Comparison of ENCODE assay signal across 20 cellular contexts in genomic region chr1:87113313-87113712, GRCh38.
DNase-seq lines count a peak whose midpoint lies in the region; ATAC-seq, FAIRE-seq and TF ChIP-seq lines count a peak whose summit lies in the region.
"Had no signal": no experiment of that assay in that cellular context is flagged by ENCODE, and none has a peak within 500 bp of the region (broad histone marks: within the 10 kb centered on the region; RNA-seq: fewer than 3 reads in every experiment).

No MANE protein-coding gene starts in this region.

- H3K27ac ChIP-seq in thyroid gland: no peak overlapping the region
- no peak overlapping the region for H3K27ac ChIP-seq in HepG2 (ENCODE audit: extremely low read length, insufficient read depth, low read length)
- H3K27ac ChIP-seq: adrenal gland, esophagus muscularis mucosa had no signal

- H3K9me3 ChIP-seq in thyroid gland: no peaks in the 10 kb centered on the region
- H3K9me3 ChIP-seq in HepG2 (ENCODE audit: low read length): no peaks in the 10 kb centered on the region
- H3K9me3 ChIP-seq: adrenal gland, esophagus muscularis mucosa had no signal

- ATAC-seq in left ventricle myocardium superior (peak; percentile 79), HepG2 (no peak), GM18498 (IDR thresholded peaks at IDR 0.05; ENCODE audit: unreplicated experiment) (no peak)
- ATAC-seq in activated CD8-positive, alpha-beta T cell treated with anti-CD3 and anti-CD28 coated beads, Interleukin-2, amount 10 ng/mL, durations not matched to agents 7 days and 5 days: no peak
- ATAC-seq: Panc1 had no signal

- H3K36me3 ChIP-seq in thyroid gland (no peaks in the 10 kb centered on the region), HepG2 (replicated peaks in 1 of 2; ENCODE audit: control insufficient read depth in 1 of 2, insufficient read depth in 2 of 2, low read length in 2 of 2) (no peaks in the 10 kb centered on the region)
- H3K36me3 ChIP-seq: adrenal gland, esophagus muscularis mucosa had no signal

- H3K79me2 ChIP-seq in HepG2 (ENCODE audit: insufficient read depth, low read length): no peaks in the 10 kb centered on the region

- H3K4me3 Mint-ChIP-seq in activated CD8-positive, alpha-beta T cell treated with anti-CD3 and anti-CD28 coated beads, Interleukin-2, amount 10 ng/mL, durations not matched to agents 7 days and 5 days: no peak overlapping the region
- H3K4me3 Mint-ChIP-seq: CD4-positive, alpha-beta T cell had no signal

- no peak overlapping the region for H3K9ac ChIP-seq in HepG2 (ENCODE audit: insufficient read depth, low read depth, low read length)

- FAIRE-seq in HepG2 (lab: Jason Lieb, UNC): no peak

- H4K20me1 ChIP-seq in HepG2 (ENCODE audit: insufficient read depth, low read length): no peaks in the 10 kb centered on the region

- no peaks in the 10 kb centered on the region for H3K36me3 Mint-ChIP-seq in activated CD8-positive, alpha-beta T cell treated with anti-CD3 and anti-CD28 coated beads, Interleukin-2, amount 10 ng/mL, durations not matched to agents 7 days and 5 days (ENCODE audit: low read depth)

- in situ Hi-C loops in HepG2 (cut with HindIII; ENCODE audit: extremely low pct_ligation_motif_present, low pct_unique_long_range_greater_than_20kb): no loop called here

- H3K27me3 Mint-ChIP-seq in activated CD8-positive, alpha-beta T cell treated with anti-CD3 and anti-CD28 coated beads, Interleukin-2, amount 10 ng/mL, durations not matched to agents 7 days and 5 days (ENCODE audit: low read depth): no peaks in the 10 kb centered on the region
- H3K27me3 Mint-ChIP-seq: CD4-positive, alpha-beta T cell had no signal

- H3K4me3 ChIP-seq in thyroid gland (replicated peaks in 1 of 3) (no peak overlapping the region), HepG2 (replicated peaks in 1 of 3; ENCODE audit: insufficient read depth in 1 of 3, low read depth in 2 of 3, low read length in 3 of 3) (no peak overlapping the region)
- H3K4me3 ChIP-seq: adrenal gland, esophagus muscularis mucosa had no signal

- H3K27me3 ChIP-seq in thyroid gland (no peaks in the 10 kb centered on the region), HepG2 (ENCODE audit: control insufficient read depth in 1 of 2, insufficient read depth in 2 of 2, low read length in 2 of 2) (no peaks in the 10 kb centered on the region)
- H3K27me3 ChIP-seq: adrenal gland, esophagus muscularis mucosa had no signal

- POLR2A ChIA-PET in activated CD8-positive, alpha-beta T cell treated with anti-CD3 and anti-CD28 coated beads, Interleukin-2, amount 10 ng/mL, durations not matched to agents 7 days and 5 days (lab: Charles Lee): no interaction called here
- POLR2A ChIA-PET in HepG2 (lab: Yijun Ruan, JAX): no interaction called here

- TF ChIP-seq CTCF in thyroid gland (IDR thresholded peaks at IDR 0.05): no peak
- no peak for TF ChIP-seq CTCF in HepG2 (CRISPR knock-in tag; IDR thresholded peaks at IDR 0.05)

- CTCF ChIA-PET in activated CD8-positive, alpha-beta T cell treated with anti-CD3 and anti-CD28 coated beads, Interleukin-2, amount 10 ng/mL, durations not matched to agents 7 days and 5 days (lab: Charles Lee): no interaction called here
- CTCF ChIA-PET in HepG2 (lab: Yijun Ruan, JAX; ENCODE audit: low intra/inter-chr PET ratio, low total read pairs): no interaction called here

- H3K27ac Mint-ChIP-seq in activated CD8-positive, alpha-beta T cell treated with anti-CD3 and anti-CD28 coated beads, Interleukin-2, amount 10 ng/mL, durations not matched to agents 7 days and 5 days: no peak overlapping the region
- H3K27ac Mint-ChIP-seq: CD4-positive, alpha-beta T cell had no signal

- BruUV-seq in HepG2 (replicated peaks; lab: Mats Ljungman, UMichigan): no TSS peak

- H3K4me1 ChIP-seq in thyroid gland (peaks cover 0 to 4% of the 10 kb centered on the region in 2 donors), HepG2 (ENCODE audit: insufficient read depth, low read length) (peaks cover 29% of the 10 kb centered on the region)
- H3K4me1 ChIP-seq: esophagus muscularis mucosa had no signal

- no peak for TF ChIP-seq RAD21 in HepG2 (CRISPR knock-in tag; IDR thresholded peaks at IDR 0.05)

- H3K9me3 Mint-ChIP-seq in activated CD8-positive, alpha-beta T cell treated with anti-CD3 and anti-CD28 coated beads, Interleukin-2, amount 10 ng/mL, durations not matched to agents 7 days and 5 days (ENCODE audit: insufficient read depth): no peaks in the 10 kb centered on the region
- H3K9me3 Mint-ChIP-seq: CD4-positive, alpha-beta T cell had no signal

- DNase-seq in EL: peak; percentile 64
- DNase-seq in astrocyte of the hippocampus (ENCODE audit: low read depth, low spot score): peak; percentile 96
- DNase-seq in left ventricle myocardium superior: peak; percentile 36
- peak; percentile 63 to 72 for DNase-seq in thyroid gland
- DNase-seq in NCI-H748 treated with DMSO at 0.1 percent for 48 hours (lab: John Stamatoyannopoulos, UW): no peak
- no peak for DNase-seq in activated CD8-positive, alpha-beta T cell treated with anti-CD3 and anti-CD28 coated beads, Interleukin-2, amount 10 ng/mL, durations not matched to agents 7 days and 5 days
- DNase-seq in HepG2 (ENCODE audit: low spot score): no peak
- DNase-seq: activated CD4-positive, CD25-positive, alpha-beta regulatory T cell treated with anti-CD3 and anti-CD28 coated beads, Interleukin-2, amount 50 U/mL, for 72 hours; adrenal gland; CD4-positive, alpha-beta T cell; dermis blood vessel endothelial cell; mesenchymal stem cell; NCI-H146; NCI-H510A treated with DMSO at 0.1 percent for 48 hours; nucleus accumbens; stimulated activated CD4-positive, alpha-beta T cell treated with anti-CD3 and anti-CD28 coated beads, Interleukin-15, amount 100 ng/mL, for 24 hours; T-helper 1 cell had no signal

- 32 to 39% methylated on average over 5 of the region's 5 CpGs for WGBS in thyroid gland, 2 donors
- WGBS in HepG2 (ENCODE audit: low lambda C conversion rate): 99% methylated on average over 5 of the region's 5 CpGs

- no peak overlapping the region for H3K4me2 ChIP-seq in HepG2 (ENCODE audit: low read depth, low read length)

- no peak overlapping the region for H2AFZ ChIP-seq in HepG2 (ENCODE audit: low read length)

- H3K4me1 Mint-ChIP-seq in activated CD8-positive, alpha-beta T cell treated with anti-CD3 and anti-CD28 coated beads, Interleukin-2, amount 10 ng/mL, durations not matched to agents 7 days and 5 days (ENCODE audit: low read depth): no peaks in the 10 kb centered on the region

- TF ChIP-seq EP300 in HepG2 (IDR thresholded peaks at IDR 0.05; ENCODE audit: low read depth in 2 of 2, low read length in 2 of 2) (no peak), HepG2 (CRISPR knock-in tag; IDR thresholded peaks at IDR 0.05; ENCODE audit: borderline replicate concordance) (no peak)

- intact Hi-C loops in left ventricle myocardium superior (cut with micrococcal nuclease): no loop called here
- intact Hi-C loops in thyroid gland (cut with DNase I): no loop called here
- intact Hi-C loops in HepG2 (cut with micrococcal nuclease; ENCODE audit: unreplicated experiment): no loop called here

- TF ChIP-seq POLR2A in thyroid gland (IDR thresholded peaks at IDR 0.05) (no peak), HepG2 (IDR thresholded peaks at IDR 0.05; ENCODE audit: insufficient read depth in 1 of 2, low read depth in 2 of 2, low read length in 2 of 2) (no peak)

TF ChIP-seq in HepG2, 621 proteins besides CTCF, POLR2A, EP300 and RAD21 (continues in another document):
- TF ChIP-seq SALL2 (CRISPR knock-in tag; IDR thresholded peaks at IDR 0.05) (no peak), JARID2 (CRISPR knock-in tag; IDR thresholded peaks at IDR 0.05; ENCODE audit: insufficient replicate concordance) (no peak), TBX2 (CRISPR knock-in tag; IDR thresholded peaks at IDR 0.05; ENCODE audit: borderline replicate concordance) (no peak), ZNF761 (CRISPR knock-in tag; conservative IDR thresholded peaks at IDR 0.05) (no peak), ZSCAN29 (CRISPR knock-in tag; conservative IDR thresholded peaks at IDR 0.05) (no peak), ZFP62 (CRISPR knock-in tag; IDR thresholded peaks at IDR 0.05) (no peak), NCOA5 (CRISPR knock-in tag; IDR thresholded peaks at IDR 0.05) (no peak)
- TF ChIP-seq, protein P1, sequence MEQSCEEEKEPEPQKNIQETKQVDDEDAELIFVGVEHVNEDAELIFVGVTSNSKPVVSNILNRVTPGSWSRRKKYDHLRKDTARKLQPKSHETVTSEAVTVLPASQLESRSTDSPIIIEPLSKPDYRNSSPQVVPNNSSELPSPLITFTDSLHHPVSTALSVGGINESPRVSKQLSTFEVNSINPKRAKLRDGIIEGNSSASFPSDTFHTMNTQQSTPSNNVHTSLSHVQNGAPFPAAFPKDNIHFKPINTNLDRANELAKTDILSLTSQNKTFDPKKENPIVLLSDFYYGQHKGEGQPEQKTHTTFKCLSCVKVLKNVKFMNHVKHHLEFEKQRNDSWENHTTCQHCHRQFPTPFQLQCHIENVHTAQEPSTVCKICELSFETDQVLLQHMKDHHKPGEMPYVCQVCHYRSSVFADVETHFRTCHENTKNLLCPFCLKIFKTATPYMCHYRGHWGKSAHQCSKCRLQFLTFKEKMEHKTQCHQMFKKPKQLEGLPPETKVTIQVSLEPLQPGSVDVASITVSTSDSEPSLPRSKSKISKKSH (CRISPR knock-in tag; IDR thresholded peaks at IDR 0.05; ENCODE audit: borderline replicate concordance): no peak

Comparison
In these comparisons a context has a peak if more than half of its experiments do, and no peak if none do; other contexts are left out.
1. DNase-seq: peak in EL (single experiment), astrocyte of the hippocampus (single experiment), left ventricle myocardium superior (single experiment) and thyroid gland (2 of 2); none in NCI-H748 treated with DMSO at 0.1 percent for 48 hours (single experiment), activated CD8-positive, alpha-beta T cell treated with anti-CD3 and anti-CD28 coated beads, Interleukin-2, amount 10 ng/mL, durations not matched to agents 7 days and 5 days (single experiment) and HepG2 (single experiment).